ENCODE assay signal across 8 cellular contexts in the genomic region with DNA sequence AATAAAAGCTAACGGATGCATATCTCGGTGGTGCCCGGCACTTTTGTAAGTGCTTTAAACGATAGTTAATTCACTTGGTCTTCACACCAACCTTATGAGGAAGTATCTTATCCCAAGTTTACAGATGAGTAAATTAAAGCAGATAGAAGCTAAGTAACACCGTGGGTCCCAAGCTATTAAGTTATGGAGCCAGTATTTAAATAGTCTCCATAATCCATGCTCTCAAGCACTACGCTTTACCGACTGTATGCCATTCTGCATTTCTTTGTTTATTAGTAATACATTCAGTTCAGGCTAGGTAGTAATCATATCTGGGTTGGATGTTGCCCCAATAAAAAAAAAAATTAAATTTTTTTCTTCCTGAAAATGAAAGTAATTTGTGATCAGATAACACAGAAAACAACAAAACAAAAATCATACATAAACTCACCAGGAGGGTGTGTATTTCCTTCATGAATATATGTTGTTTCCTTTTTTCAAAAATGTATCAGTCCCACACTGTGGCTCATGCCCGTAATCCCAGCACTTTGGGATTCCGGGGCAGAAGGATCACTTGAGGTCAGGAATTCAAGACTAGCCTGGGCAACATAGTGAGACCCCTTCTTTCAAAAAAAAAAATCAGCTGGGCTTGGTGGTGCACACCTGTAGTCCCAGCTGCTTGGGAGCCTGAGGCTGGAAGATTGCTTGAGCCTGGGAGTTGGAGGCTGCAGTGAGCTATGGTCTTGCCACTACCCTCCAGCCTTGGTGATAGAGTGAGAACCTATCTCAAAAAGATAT. TPM values are rescaled to one million over a fixed set of nuclear protein-coding genes. Genes with fewer than 3 reads are reported as not detected.
DNase-seq lines count a peak whose midpoint lies in the region; FAIRE-seq and TF ChIP-seq lines count a peak whose summit lies in the region.

No MANE protein-coding gene starts in this region.

- FAIRE-seq in frontal cortex (lab: Jason Lieb, UNC), result no peak

- peak overlapping the region; percentile 12 for H2AFZ ChIP-seq in Karpas-422 (ENCODE audit: low read length)

- H3K4me2 ChIP-seq in Karpas-422 (ENCODE audit: low read depth, low read length, poor library complexity, severe bottlenecking), result peak overlapping the region; percentile 85

- H3K79me2 ChIP-seq in Karpas-422 (ENCODE audit: low read length), result peaks cover 69% of the 10 kb centered on the region

- H3K27me3 ChIP-seq in BJ (ENCODE audit: control insufficient read depth, insufficient read depth, low read length) (no peaks in the 10 kb centered on the region), Karpas-422 (ENCODE audit: low read length) (no peaks in the 10 kb centered on the region), breast epithelium (no peaks in the 10 kb centered on the region), muscle layer of colon (ENCODE audit: control insufficient read depth in 1 of 2, insufficient read depth in 2 of 2, low read length in 2 of 2) (no peaks in the 10 kb centered on the region)

- POLR2A ChIA-PET in BJ (lab: Charles Lee), result no interaction called here

- H3K9me3 ChIP-seq in Karpas-422 (ENCODE audit: low read length) (no peaks in the 10 kb centered on the region), breast epithelium (no peaks in the 10 kb centered on the region), muscle layer of colon (ENCODE audit: low read length) (no peaks in the 10 kb centered on the region)

- TF ChIP-seq CTCF in BJ (IDR thresholded peaks at IDR 0.05; ENCODE audit: insufficient read depth, low read depth, low read length) (no peak), breast epithelium (IDR thresholded peaks at IDR 0.05) (no peak)

- intact Hi-C loops in breast epithelium (cut with DNase I; ENCODE audit: low total_unique reads), result no loop called here

- H3K27ac ChIP-seq in Karpas-422 (ENCODE audit: low read length), result peak overlapping the region; percentile 74
- peak overlapping the region; percentile 98 to 99 for H3K27ac ChIP-seq in breast epithelium
- H3K27ac ChIP-seq in muscle layer of colon (ENCODE audit: low read depth, low read length), result peak overlapping the region; percentile 97

- TF ChIP-seq POLR2A in breast epithelium (IDR thresholded peaks at IDR 0.05), result no peak

- peak overlapping the region; percentile 95 for H3K9ac ChIP-seq in Karpas-422 (ENCODE audit: low read length)
- H3K9ac ChIP-seq in muscle layer of colon (ENCODE audit: low read length), result peak overlapping the region; percentile 84

- CTCF ChIA-PET in BJ (lab: Yijun Ruan, JAX), result interaction anchor here (0.5 to 1.5 kb wide), 6 partner anchors 60 to 393 kb away, joined by 3 to 7 read pairs (median 4); no protein-coding TSS in a partner anchor

- H3K4me1 ChIP-seq in Karpas-422 (ENCODE audit: low read length), result peaks cover 27% of the 10 kb centered on the region
- peaks cover 0 to 4% of the 10 kb centered on the region in 2 donors for H3K4me1 ChIP-seq in breast epithelium
- H3K4me1 ChIP-seq in muscle layer of colon (ENCODE audit: insufficient read depth, low read length), result peaks cover 28% of the 10 kb centered on the region

- peaks cover 30% of the 10 kb centered on the region for H4K20me1 ChIP-seq in Karpas-422 (ENCODE audit: insufficient read depth, low read depth, low read length)

- H3K36me3 ChIP-seq in BJ (ENCODE audit: control insufficient read depth, insufficient read depth, low read length), result no peaks in the 10 kb centered on the region
- peaks cover 29% of the 10 kb centered on the region for H3K36me3 ChIP-seq in Karpas-422 (ENCODE audit: insufficient read depth, low read length)
- H3K36me3 ChIP-seq in breast epithelium, result no peaks in the 10 kb centered on the region
- H3K36me3 ChIP-seq in muscle layer of colon (ENCODE audit: insufficient read depth, low read length), result peaks cover under 1% of the 10 kb centered on the region

- peak overlapping the region; percentile 91 for H3K4me3 ChIP-seq in BJ (ENCODE audit: low read depth, low read length)
- H3K4me3 ChIP-seq in Karpas-422 (ENCODE audit: low read length), result peak overlapping the region; percentile 77
- H3K4me3 ChIP-seq in breast epithelium, result peak overlapping the region; percentile 65 to 85 (median 83)
- H3K4me3 ChIP-seq in muscle layer of colon (ENCODE audit: low read depth in 1 of 2, low read length in 2 of 2), result peak overlapping the region; percentile 63 to 93

- no peaks in the 10 kb centered on the region for H3K9me2 ChIP-seq in Karpas-422 (replicated peaks; ENCODE audit: insufficient read depth, low read length)

- no peak for DNase-seq in BJ (ENCODE audit: low read depth)
- peak; percentile 64 for DNase-seq in Karpas-422
- DNase-seq in breast epithelium (ENCODE audit: low spot score in 2 of 2), result no peak
- DNase-seq in globus pallidus (ENCODE audit: low spot score), result no peak
- no peak for DNase-seq in kidney glomerular epithelial cell (lab: John Stamatoyannopoulos, UW)
- no peak for DNase-seq in frontal cortex (ENCODE audit: low spot score in 2 of 2)
- no peak for DNase-seq in NCI-H524 treated with DMSO at 0.1 percent for 48 hours (lab: John Stamatoyannopoulos, UW)

RNA-seq across cellular contexts. Expression of gene M6PR, which starts 1.4 kb away (rescaled TPM):
- 106 and 125 TPM in 2 replicates for polyA plus RNA-seq in BJ (2011; rRNA removed)
- 82.1 and 133 TPM in 2 replicates for polyA minus RNA-seq in BJ (2011; rRNA and poly(A)+ RNA removed)
- total RNA-seq in Karpas-422 (2014; rRNA removed; shearing (Covaris generic); ENCODE audit: low replicate concordance), result 271 and 300 TPM in 2 replicates
- total RNA-seq in breast epithelium, result 100 to 1,000 TPM; 118 to 149 (median 138) TPM
- total RNA-seq in frontal cortex, result 97.4 TPM

RNA-seq across cellular contexts. Expression of gene PHC1, which starts 36.6 kb away (rescaled TPM):
- 20.9 and 26.7 TPM in 2 replicates for polyA plus RNA-seq in BJ (2011; rRNA removed)
- polyA minus RNA-seq in BJ (2011; rRNA and poly(A)+ RNA removed), result 17.8 and 25.4 TPM in 2 replicates
- 26.2 and 84.0 TPM in 2 replicates for total RNA-seq in Karpas-422 (2014; rRNA removed; shearing (Covaris generic); ENCODE audit: low replicate concordance)
- total RNA-seq in breast epithelium (10 to 100 TPM; 39.2 to 45.9 (median 40.5) TPM), frontal cortex (24.9 TPM)

RNA-seq across cellular contexts. Expression of gene KLRG1, which starts 38.5 kb away (rescaled TPM):
- 0.43 and 0.63 TPM in 2 replicates for polyA plus RNA-seq in BJ (2011; rRNA removed)
- polyA minus RNA-seq in BJ (2011; rRNA and poly(A)+ RNA removed), result not detected in 2 replicates
- 9.1 and 34.7 TPM in 2 replicates for total RNA-seq in Karpas-422 (2014; rRNA removed; shearing (Covaris generic); ENCODE audit: low replicate concordance)
- total RNA-seq in breast epithelium (1 to 10 TPM; 2.0 to 3.9 (median 3.8) TPM), frontal cortex (8.6 TPM)
